ENCODE assay signal across 19 cellular contexts in genomic region chr2:107276034-107276433, GRCh38.
"Had no signal": no experiment of that assay in that cellular context is flagged by ENCODE, and none has a peak within 500 bp of the region (broad histone marks: within the 10 kb centered on the region; RNA-seq: fewer than 3 reads in every experiment).

No MANE protein-coding gene starts in this region.

- ATAC-seq: gastroesophageal sphincter, left colon, left ventricle myocardium superior, right cardiac atrium had no signal

- H3K9me3 Mint-ChIP-seq: nephron progenitor cell, type B pancreatic cell had no signal

- H3K27me3 ChIP-seq: colonic mucosa, esophagus squamous epithelium, gastroesophageal sphincter, suprapubic skin, thyroid gland had no signal

- H3K27ac Mint-ChIP-seq: naive B cell, nephron progenitor cell, type B pancreatic cell had no signal

- H3K36me3 ChIP-seq: colonic mucosa, esophagus squamous epithelium, gastroesophageal sphincter, suprapubic skin, thyroid gland had no signal

- H3K9me3 ChIP-seq: colonic mucosa, esophagus squamous epithelium, gastroesophageal sphincter, suprapubic skin, thyroid gland had no signal

- H3K27me3 Mint-ChIP-seq: naive B cell had no signal

- H3K4me3 Mint-ChIP-seq: naive B cell, nephron progenitor cell, type B pancreatic cell had no signal

- H3K27ac ChIP-seq: colonic mucosa, esophagus squamous epithelium, gastroesophageal sphincter, suprapubic skin, thyroid gland had no signal

- H3K4me1 ChIP-seq: colonic mucosa, esophagus squamous epithelium, gastroesophageal sphincter, suprapubic skin had no signal

- H3K36me3 Mint-ChIP-seq: naive B cell, type B pancreatic cell had no signal

- DNase-seq: colonic mucosa; dermis blood vessel endothelial cell; esophagus squamous epithelium; foreskin fibroblast; kidney; left colon; left ventricle myocardium superior; mesenchymal stem cell; naive B cell; nephron progenitor cell; right cardiac atrium; stimulated activated CD4-positive, alpha-beta T cell treated with anti-CD3 and anti-CD28 coated beads, Interleukin-2, amount 100 ng/mL, for 48 hours; stimulated activated naive CD4-positive, alpha-beta T cell treated with Interleukin-2 at 50 U/mL for 16 hours; thyroid gland had no signal

- H3K4me1 Mint-ChIP-seq: naive B cell, nephron progenitor cell had no signal

- H3K4me3 ChIP-seq: colonic mucosa, esophagus squamous epithelium, gastroesophageal sphincter, lung, smooth muscle cell, suprapubic skin, thyroid gland had no signal
